In the genomic region with DNA sequence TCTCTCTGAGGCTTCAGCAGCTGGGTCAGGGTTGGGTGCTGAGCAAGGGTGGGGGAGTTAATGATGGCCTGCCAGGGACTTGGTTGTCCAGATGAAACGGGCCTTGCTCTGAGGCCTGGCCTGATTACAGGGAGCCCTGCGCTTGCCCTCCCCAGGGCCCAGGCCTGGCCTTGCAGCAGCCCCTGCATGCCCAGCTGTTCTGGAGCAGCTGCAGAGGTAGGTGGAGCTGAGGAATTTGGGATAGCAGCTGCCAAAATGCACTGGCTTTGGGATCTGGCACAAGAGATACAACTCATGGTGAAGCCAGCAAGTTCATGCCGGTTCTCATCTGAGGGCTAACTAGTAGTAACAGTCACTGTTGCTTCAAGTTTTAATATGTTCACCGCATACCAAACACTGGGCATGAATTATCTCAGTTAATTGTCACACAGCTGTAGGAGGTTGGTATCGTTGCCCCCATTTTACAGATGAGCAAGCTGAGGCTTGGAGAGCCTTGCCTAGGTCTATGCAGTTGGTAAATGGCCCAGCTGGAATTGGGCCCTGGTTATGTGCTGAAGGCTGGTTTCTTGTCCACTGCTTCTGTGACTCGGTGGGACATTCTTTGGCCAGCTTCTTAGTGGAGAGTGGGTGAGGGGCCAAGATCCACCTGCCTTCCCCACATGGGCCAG, we compare ENCODE assay signal across 28 cellular contexts. TPM values are rescaled to one million over a fixed set of nuclear protein-coding genes. Genes with fewer than 3 reads are reported as not detected.
"Had no signal": no experiment of that assay in that cellular context is flagged by ENCODE, and none has a peak within 500 bp of the region (broad histone marks: within the 10 kb centered on the region; RNA-seq: fewer than 3 reads in every experiment).

No MANE protein-coding gene starts in this region.

- H2AFZ ChIP-seq: hepatocyte had no signal

- H3K4me1 ChIP-seq: colonic mucosa, right lobe of liver, upper lobe of left lung, vagina had no signal

- H3K79me2 ChIP-seq: hepatocyte had no signal

- H3K36me3 ChIP-seq: cardiac muscle cell, colonic mucosa, right lobe of liver, upper lobe of left lung, vagina had no signal

- H3K9me3 ChIP-seq: colonic mucosa, right lobe of liver, upper lobe of left lung, vagina had no signal

- H3K4me3 ChIP-seq: cardiac muscle cell, colonic mucosa, hepatocyte, right lobe of liver, smooth muscle cell, upper lobe of left lung, vagina had no signal

- DNase-seq: activated CD4-positive, alpha-beta T cell treated with anti-CD3 and anti-CD28 coated beads for 4 hours; activated CD4-positive, alpha-beta T cell treated with anti-CD3 and anti-CD28 coated beads, Interleukin-2, amount 50 U/mL, for 48 hours; activated CD8-positive, alpha-beta memory T cell treated with anti-CD3 and anti-CD28 coated beads for 24 hours; activated effector memory CD4-positive, alpha-beta T cell treated with Interleukin-2 at 50 U/mL for 16 hours; activated naive CD4-positive, alpha-beta T cell treated with Interleukin-2 at 50 U/mL for 16 hours; anterior cingulate cortex; cerebellar nuclear complex; colonic mucosa; effector CD8-positive, alpha-beta T cell; foreskin melanocyte; kidney; left colon; naive thymus-derived CD8-positive, alpha-beta T cell; posterior cingulate gyrus; right lobe of liver; stimulated activated CD4-positive, alpha-beta T cell treated with anti-CD3 and anti-CD28 coated beads, Interleukin-1b, Interleukin-23, amount 100 ng/mL, for 48 hours; stimulated activated CD4-positive, alpha-beta T cell treated with anti-CD3 and anti-CD28 coated beads, Interleukin-4, amount 100 ng/mL, for 4 hours; stimulated activated CD8-positive, alpha-beta memory T cell treated with anti-CD3 and anti-CD28 coated beads, Interleukin-4, amount 100 ng/mL, for 48 hours; stimulated activated naive CD8-positive, alpha-beta T cell treated with anti-CD3 and anti-CD28 coated beads, Interleukin-15, amount 100 ng/mL, for 72 hours; SW 1271; T-helper 9 cell had no signal

- H3K4me2 ChIP-seq: hepatocyte, smooth muscle cell had no signal

- H3K27me3 ChIP-seq: colonic mucosa, hepatocyte, right lobe of liver, upper lobe of left lung, vagina had no signal

- H3K27ac ChIP-seq: cardiac muscle cell, colonic mucosa, hepatocyte, right lobe of liver, upper lobe of left lung, vagina, VCaP had no signal

- ATAC-seq: left colon; naive thymus-derived CD8-positive, alpha-beta T cell; stimulated activated memory B cell treated with anti-CD40 and anti-IgM and Interleukin-4, amounts not matched to agents 10 μg/mL and 1 μg/mL and 100 μg/mL, for 72 hours; stimulated activated naive CD8-positive, alpha-beta T cell treated with anti-CD3 and anti-CD28 coated beads, Interleukin-15, amount 100 ng/mL, for 72 hours had no signal

RNA-seq across cellular contexts. Expression of gene SERINC2, which starts 7.3 kb away (rescaled TPM):
- total RNA-seq: naive thymus-derived CD8-positive, alpha-beta T cell had no signal

RNA-seq across cellular contexts. Expression of gene FABP3, which starts 32.8 kb away (rescaled TPM):
- total RNA-seq: naive thymus-derived CD8-positive, alpha-beta T cell had no signal
